ENCODE assay signal across 19 cellular contexts in the genomic region with DNA sequence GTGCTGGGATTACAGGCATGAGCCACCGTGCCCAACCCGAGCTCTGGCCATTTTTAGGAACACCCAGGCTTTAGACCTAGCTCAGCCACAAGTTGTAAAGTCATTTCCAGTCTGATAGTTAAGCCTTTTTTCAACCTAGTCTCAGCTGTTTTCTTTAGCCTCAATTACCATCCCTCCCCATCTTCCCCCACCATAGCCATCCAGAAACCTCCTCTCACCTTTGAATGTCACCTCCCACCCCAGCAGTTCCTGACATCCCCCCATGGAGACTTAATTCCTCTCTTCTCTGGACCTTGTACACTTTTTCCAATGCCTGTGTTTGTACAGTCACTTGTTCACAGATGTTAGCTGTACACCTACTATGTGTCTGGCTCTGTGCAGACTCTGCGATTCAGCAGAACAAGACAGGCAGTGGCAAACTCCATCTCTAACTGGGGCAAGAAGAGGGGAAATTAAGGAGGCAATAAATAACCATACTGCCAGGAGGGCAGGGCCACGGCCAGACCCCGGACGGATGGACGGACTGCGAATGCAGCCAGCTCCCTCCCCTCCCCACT. TPM values are rescaled to one million over a fixed set of nuclear protein-coding genes. Genes with fewer than 3 reads are reported as not detected.
DNase-seq lines count a peak whose midpoint lies in the region; ATAC-seq and TF ChIP-seq lines count a peak whose summit lies in the region.
"Had no signal": no experiment of that assay in that cellular context is flagged by ENCODE, and none has a peak within 500 bp of the region (broad histone marks: within the 10 kb centered on the region; RNA-seq: fewer than 3 reads in every experiment).

No MANE protein-coding gene starts in this region.

- peaks cover 28% of the 10 kb centered on the region for H3K4me1 Mint-ChIP-seq in activated CD4-positive, alpha-beta memory T cell treated with anti-CD3 and anti-CD28 coated beads for 36 hours (ENCODE audit: low read depth)
- H3K4me1 Mint-ChIP-seq in activated CD4-positive, alpha-beta memory T cell treated with anti-CD3 and anti-CD28 coated beads, Interleukin-2, amount 10 ng/mL, durations not matched to agents 7 days and 5 days, result peaks cover 34% of the 10 kb centered on the region

- H2AFZ ChIP-seq in SU-DHL-6 (ENCODE audit: low read depth, low read length, severe bottlenecking), result peak overlapping the region; percentile 45
- no peak overlapping the region for H2AFZ ChIP-seq in mesenchymal stem cell (ENCODE audit: low read depth, low read length)

- TF ChIP-seq POLR2A in gastroesophageal sphincter (IDR thresholded peaks at IDR 0.05), result no peak

- no peak overlapping the region for H3K18ac ChIP-seq in mesenchymal stem cell (ENCODE audit: low read depth in 1 of 2, low read length in 2 of 2)

- H3K14ac ChIP-seq in mesenchymal stem cell (ENCODE audit: low read length in 2 of 2), result no peak overlapping the region

- H3K9me2 ChIP-seq in SU-DHL-6 (replicated peaks; ENCODE audit: insufficient read depth, low read length), result no peaks in the 10 kb centered on the region

- TF ChIP-seq EP300 in gastroesophageal sphincter (IDR thresholded peaks at IDR 0.05), result no peak

- no peaks in the 10 kb centered on the region for H4K20me1 ChIP-seq in SU-DHL-6 (ENCODE audit: low read depth, low read length)

- CTCF ChIA-PET in activated CD4-positive, alpha-beta memory T cell treated with anti-CD3 and anti-CD28 coated beads for 36 hours (lab: Charles Lee), result interaction anchor here (1.0 kb wide), 1 partner anchor 10 kb away, joined by 3 read pairs; no protein-coding TSS in a partner anchor
- CTCF ChIA-PET in activated CD4-positive, alpha-beta memory T cell treated with anti-CD3 and anti-CD28 coated beads, Interleukin-2, amount 10 ng/mL, durations not matched to agents 7 days and 5 days (lab: Charles Lee), result interaction anchor here (1.5 to 1.8 kb wide), 2 partner anchors 13 to 24 kb away, joined by 6 to 7 read pairs; no protein-coding TSS in a partner anchor

- H2BK12ac ChIP-seq in mesenchymal stem cell (ENCODE audit: low read length in 2 of 2), result no peak overlapping the region

- ATAC-seq in GM18858 (IDR thresholded peaks at IDR 0.05; ENCODE audit: unreplicated experiment) (no peak), gastroesophageal sphincter (no peak)
- ATAC-seq: activated CD4-positive, CD25-positive, alpha-beta regulatory T cell treated with anti-CD3 and anti-CD28 coated beads, Interleukin-2, amount 50 U/mL, for 24 hours had no signal

- H3K27me3 Mint-ChIP-seq in activated CD4-positive, alpha-beta memory T cell treated with anti-CD3 and anti-CD28 coated beads for 36 hours, result no peaks in the 10 kb centered on the region
- no peaks in the 10 kb centered on the region for H3K27me3 Mint-ChIP-seq in activated CD4-positive, alpha-beta memory T cell treated with anti-CD3 and anti-CD28 coated beads, Interleukin-2, amount 10 ng/mL, durations not matched to agents 7 days and 5 days
- H3K27me3 Mint-ChIP-seq: activated naive CD8-positive, alpha-beta T cell had no signal

- WGBS in mesenchymal stem cell, result 84% methylated on average over 8 of the region's 8 CpGs
- WGBS in gastroesophageal sphincter (ENCODE audit: low coverage in 1 of 2), 2 donors, result 67 to 100% methylated on average over 2 to 3 of the region's 8 CpGs

- no peak overlapping the region for H4K8ac ChIP-seq in mesenchymal stem cell (ENCODE audit: low read length)

- POLR2A ChIA-PET in activated CD4-positive, alpha-beta memory T cell treated with anti-CD3 and anti-CD28 coated beads for 36 hours (lab: Charles Lee), result no interaction called here
- POLR2A ChIA-PET in activated CD4-positive, alpha-beta memory T cell treated with anti-CD3 and anti-CD28 coated beads, Interleukin-2, amount 10 ng/mL, durations not matched to agents 7 days and 5 days (lab: Charles Lee), result interaction anchor here (4.3 kb wide), 1 partner anchor 13 kb away, joined by 48 read pairs; no protein-coding TSS in a partner anchor

- H3K4me1 ChIP-seq in mesenchymal stem cell (ENCODE audit: control insufficient read depth, insufficient read depth, low read depth, low read length) (peaks cover 5% of the 10 kb centered on the region), gastroesophageal sphincter (peaks cover 0 to 11% (median 0%) of the 10 kb centered on the region in 3 donors)

- H3K4ac ChIP-seq in mesenchymal stem cell (ENCODE audit: low read depth in 1 of 2, low read length in 2 of 2), result no peak overlapping the region

- H3K4me2 ChIP-seq in SU-DHL-6 (ENCODE audit: low read depth, low read length, poor library complexity, severe bottlenecking) (peak overlapping the region; percentile 44), mesenchymal stem cell (ENCODE audit: low read length, poor library complexity, severe bottlenecking) (no peak overlapping the region)
- H3K4me2 ChIP-seq: smooth muscle cell had no signal

- 0 out of 2 replicates have a peak overlapping the region, but pooled peaks have one; percentile 2 for H3K27ac ChIP-seq in SU-DHL-6 (ENCODE audit: low read depth, low read length)
- no peak overlapping the region for H3K27ac ChIP-seq in mesenchymal stem cell (ENCODE audit: low read length, poor library complexity, severe bottlenecking)
- H3K27ac ChIP-seq in substantia nigra (ENCODE audit: low read depth, low read length, poor library complexity, severe bottlenecking), result peak overlapping the region; percentile 23
- H3K27ac ChIP-seq in dorsolateral prefrontal cortex, result peak overlapping the region in 3 of 59 donors; percentile 17 to 33 (median 26)
- no peak overlapping the region for H3K27ac ChIP-seq in gastroesophageal sphincter

- no peaks in the 10 kb centered on the region for H3K9me3 ChIP-seq in SU-DHL-6 (ENCODE audit: insufficient read depth, low read length)
- H3K9me3 ChIP-seq in mesenchymal stem cell (ENCODE audit: control insufficient read depth, low read length), result no peaks in the 10 kb centered on the region
- H3K9me3 ChIP-seq in gastroesophageal sphincter, result no peaks in the 10 kb centered on the region

- no peak overlapping the region for H3K23ac ChIP-seq in mesenchymal stem cell (ENCODE audit: low read length in 2 of 2)

- H3K9ac ChIP-seq in SU-DHL-6 (ENCODE audit: low read length) (peak overlapping the region; percentile 22; the same call in 1 of the 2 replicates), mesenchymal stem cell (ENCODE audit: low read length) (peak overlapping the region; percentile 4)

- DNase-seq in activated CD4-positive, alpha-beta memory T cell treated with anti-CD3 and anti-CD28 coated beads for 36 hours, result no peak
- no peak for DNase-seq in activated CD4-positive, alpha-beta memory T cell treated with anti-CD3 and anti-CD28 coated beads, Interleukin-2, amount 10 ng/mL, durations not matched to agents 7 days and 5 days
- no peak for DNase-seq in mesenchymal stem cell
- DNase-seq in substantia nigra (lab: John Stamatoyannopoulos, UW), result no peak
- DNase-seq in dorsolateral prefrontal cortex, result no peak
- DNase-seq: activated T-cell treated with anti-CD3 and anti-CD28 coated beads for 4 hours; foreskin melanocyte; NCI-H526; stimulated activated naive CD4-positive, alpha-beta T cell treated with Interleukin-2 at 50 U/mL for 16 hours had no signal

- no peaks in the 10 kb centered on the region for H3K27me3 ChIP-seq in SU-DHL-6 (ENCODE audit: low read length)
- H3K27me3 ChIP-seq in mesenchymal stem cell (ENCODE audit: control insufficient read depth in 1 of 2, insufficient read depth in 1 of 2, low read length in 2 of 2), result peaks cover 3 to 41% of the 10 kb centered on the region in 2 experiments
- no peaks in the 10 kb centered on the region for H3K27me3 ChIP-seq in dorsolateral prefrontal cortex
- no peaks in the 10 kb centered on the region for H3K27me3 ChIP-seq in gastroesophageal sphincter

- H2AK5ac ChIP-seq in mesenchymal stem cell (ENCODE audit: low read length, severe bottlenecking), result no peak overlapping the region

- H3K9me3 Mint-ChIP-seq in activated CD4-positive, alpha-beta memory T cell treated with anti-CD3 and anti-CD28 coated beads for 36 hours, result no peaks in the 10 kb centered on the region
- H3K9me3 Mint-ChIP-seq in activated CD4-positive, alpha-beta memory T cell treated with anti-CD3 and anti-CD28 coated beads, Interleukin-2, amount 10 ng/mL, durations not matched to agents 7 days and 5 days, result no peaks in the 10 kb centered on the region
- H3K9me3 Mint-ChIP-seq: endodermal cell had no signal

- H2BK5ac ChIP-seq in mesenchymal stem cell (ENCODE audit: low read depth, low read length, poor library complexity, severe bottlenecking), result no peak overlapping the region

- H4K91ac ChIP-seq in mesenchymal stem cell (ENCODE audit: low read length), result no peak overlapping the region

- no peak overlapping the region for H2BK15ac ChIP-seq in mesenchymal stem cell (ENCODE audit: low read depth, poor library complexity, severe bottlenecking)

- H3K36me3 ChIP-seq in SU-DHL-6 (ENCODE audit: low read length), result no peaks in the 10 kb centered on the region
- no peaks in the 10 kb centered on the region for H3K36me3 ChIP-seq in mesenchymal stem cell (ENCODE audit: control insufficient read depth in 1 of 2, insufficient read depth in 2 of 2, low read depth in 1 of 2, low read length in 2 of 2)
- H3K36me3 ChIP-seq in gastroesophageal sphincter, result no peaks in the 10 kb centered on the region

- TF ChIP-seq CTCF in SU-DHL-6 (IDR thresholded peaks at IDR 0.05; ENCODE audit: insufficient read depth, low read length, poor library complexity, severe bottlenecking) (no peak), dorsolateral prefrontal cortex (IDR thresholded peaks at IDR 0.05 in 54 of 56, conservative IDR thresholded peaks at IDR 0.05 in 2 of 56; ENCODE audit: low read depth in 1 of 56, partially characterized antibody in 56 of 56) (no peak), gastroesophageal sphincter (IDR thresholded peaks at IDR 0.05) (no peak)

- H3K4me3 Mint-ChIP-seq in activated CD4-positive, alpha-beta memory T cell treated with anti-CD3 and anti-CD28 coated beads for 36 hours, result no peak overlapping the region
- H3K4me3 Mint-ChIP-seq in activated CD4-positive, alpha-beta memory T cell treated with anti-CD3 and anti-CD28 coated beads, Interleukin-2, amount 10 ng/mL, durations not matched to agents 7 days and 5 days, result no peak overlapping the region
- H3K4me3 Mint-ChIP-seq: activated naive CD8-positive, alpha-beta T cell; endodermal cell had no signal

- H2BK120ac ChIP-seq in mesenchymal stem cell (ENCODE audit: low read depth, low read length), result no peak overlapping the region

- H3F3A ChIP-seq in SU-DHL-6 (ENCODE audit: insufficient read depth), result no peaks in the 10 kb centered on the region

- intact Hi-C loops in activated CD4-positive, alpha-beta memory T cell treated with anti-CD3 and anti-CD28 coated beads for 36 hours (cut with micrococcal nuclease), result no loop called here
- intact Hi-C loops in dorsolateral prefrontal cortex (cut with DNase I), result no loop called here

- H3K27ac Mint-ChIP-seq in activated CD4-positive, alpha-beta memory T cell treated with anti-CD3 and anti-CD28 coated beads for 36 hours, result peak overlapping the region; percentile 8
- H3K27ac Mint-ChIP-seq in activated CD4-positive, alpha-beta memory T cell treated with anti-CD3 and anti-CD28 coated beads, Interleukin-2, amount 10 ng/mL, durations not matched to agents 7 days and 5 days, result no peak overlapping the region
- H3K27ac Mint-ChIP-seq: endodermal cell had no signal

- H3K36me3 Mint-ChIP-seq in activated CD4-positive, alpha-beta memory T cell treated with anti-CD3 and anti-CD28 coated beads for 36 hours, result no peaks in the 10 kb centered on the region
- H3K36me3 Mint-ChIP-seq in activated CD4-positive, alpha-beta memory T cell treated with anti-CD3 and anti-CD28 coated beads, Interleukin-2, amount 10 ng/mL, durations not matched to agents 7 days and 5 days (ENCODE audit: low read depth), result no peaks in the 10 kb centered on the region
- H3K36me3 Mint-ChIP-seq: activated naive CD8-positive, alpha-beta T cell had no signal

- H3K79me1 ChIP-seq in mesenchymal stem cell (replicated peaks; ENCODE audit: low read length, poor library complexity, severe bottlenecking), result no peaks in the 10 kb centered on the region

- H3K4me3 ChIP-seq in SU-DHL-6 (ENCODE audit: insufficient read depth, low read length, poor library complexity, severe bottlenecking) (no peak overlapping the region), mesenchymal stem cell (ENCODE audit: insufficient read depth in 1 of 2, low read depth in 1 of 2, low read length in 2 of 2) (no peak overlapping the region), dorsolateral prefrontal cortex (peak overlapping the region in 2 of 59 donors; percentile 3 to 7), gastroesophageal sphincter (peak overlapping the region in 1 of 2 donors; percentile 25)
- H3K4me3 ChIP-seq: lung, smooth muscle cell had no signal

- no peaks in the 10 kb centered on the region for H3K79me2 ChIP-seq in SU-DHL-6 (ENCODE audit: insufficient read depth, low read length)

RNA-seq across cellular contexts. Expression of a gene that starts 29.9 kb away (rescaled TPM):
- total RNA-seq in activated CD4-positive, alpha-beta memory T cell treated with anti-CD3 and anti-CD28 coated beads for 36 hours, result not detected
- total RNA-seq in activated CD4-positive, alpha-beta memory T cell treated with anti-CD3 and anti-CD28 coated beads, Interleukin-2, amount 10 ng/mL, durations not matched to agents 7 days and 5 days, result under 1 TPM in 1 of 2 experiments, not detected in 1; 0.03 TPM
- 0.11 TPM for polyA plus RNA-seq in mesenchymal stem cell (2013, experiment 1 of 2)
- polyA plus RNA-seq in mesenchymal stem cell (2013, experiment 2 of 2), result 0.10 TPM
- total RNA-seq in dorsolateral prefrontal cortex (100 to 1,000 TPM in 1 of 120 experiments, 10 to 100 TPM in 119; 14.5 to 102 (median 32.1) TPM), gastroesophageal sphincter (not detected)
- total RNA-seq: RPMI7951; T-helper 1 cell treated with Interleukin-12 subunit alpha and Interleukin-12 subunit beta and Interleukin-4 antibody, amounts not matched to agents 30 ng/mL and 1 ng/mL, for 36 hours had no signal

RNA-seq across cellular contexts. Expression of a gene that starts 57.7 kb away (rescaled TPM):
- 10 to 100 TPM; 27.5 to 29.1 TPM for total RNA-seq in activated CD4-positive, alpha-beta memory T cell treated with anti-CD3 and anti-CD28 coated beads for 36 hours
- total RNA-seq in activated CD4-positive, alpha-beta memory T cell treated with anti-CD3 and anti-CD28 coated beads, Interleukin-2, amount 10 ng/mL, durations not matched to agents 7 days and 5 days, result 10 to 100 TPM; 20.4 to 22.6 TPM
- polyA plus RNA-seq in mesenchymal stem cell (2013, experiment 1 of 2), result 4.3 TPM
- polyA plus RNA-seq in mesenchymal stem cell (2013, experiment 2 of 2), result 3.1 TPM
- 100 to 1,000 TPM in 100 of 120 experiments, 10 to 100 TPM in 20; 42.5 to 205 (median 133) TPM for total RNA-seq in dorsolateral prefrontal cortex
- 10 to 100 TPM; 10.4 to 20.6 (median 14.8) TPM for total RNA-seq in gastroesophageal sphincter

Comparison
In these comparisons a context has a peak if more than half of its experiments do, and no peak if none do; other contexts are left out.
1. H3K27ac ChIP-seq: peak in SU-DHL-6 (single experiment) and substantia nigra (single experiment); none in mesenchymal stem cell (single experiment) and gastroesophageal sphincter (0 of 4).
2. RNA of a gene that starts 29.9 kb away (total RNA-seq): 14.5 to 102 TPM in dorsolateral prefrontal cortex; 0.03 TPM in activated CD4-positive, alpha-beta memory T cell treated with anti-CD3 and anti-CD28 coated beads, Interleukin-2, amount 10 ng/mL, durations not matched to agents 7 days and 5 days, not detected in gastroesophageal sphincter and not detected in activated CD4-positive, alpha-beta memory T cell treated with anti-CD3 and anti-CD28 coated beads for 36 hours; every median in the first group is over 10 times any median in the second.